In the genomic region with DNA sequence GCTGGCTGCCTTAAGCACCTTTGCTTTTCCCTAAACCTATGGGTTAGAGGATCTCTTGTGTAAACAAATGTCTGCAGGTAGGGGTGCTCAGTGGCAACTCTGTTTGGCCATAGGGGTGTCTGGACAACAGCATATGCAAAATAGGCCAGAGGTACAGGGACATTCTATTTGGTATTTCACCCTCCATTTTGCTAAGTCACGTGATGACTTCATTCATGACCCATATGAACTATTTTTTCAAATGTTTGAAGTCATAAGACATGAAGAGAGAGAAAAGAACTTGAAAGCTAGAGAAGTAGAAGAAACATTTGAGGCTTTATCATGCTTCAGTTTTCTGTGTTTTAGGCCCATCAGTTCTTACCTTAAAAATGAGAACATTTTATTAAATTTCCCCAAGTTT, we compare ENCODE assay signal across 2 cellular contexts.
TF ChIP-seq lines count a peak whose summit lies in the region.

No MANE protein-coding gene starts in this region.

TF ChIP-seq in HepG2, 621 proteins besides CTCF, POLR2A, EP300 and RAD21:
- TF ChIP-seq, protein P1, sequence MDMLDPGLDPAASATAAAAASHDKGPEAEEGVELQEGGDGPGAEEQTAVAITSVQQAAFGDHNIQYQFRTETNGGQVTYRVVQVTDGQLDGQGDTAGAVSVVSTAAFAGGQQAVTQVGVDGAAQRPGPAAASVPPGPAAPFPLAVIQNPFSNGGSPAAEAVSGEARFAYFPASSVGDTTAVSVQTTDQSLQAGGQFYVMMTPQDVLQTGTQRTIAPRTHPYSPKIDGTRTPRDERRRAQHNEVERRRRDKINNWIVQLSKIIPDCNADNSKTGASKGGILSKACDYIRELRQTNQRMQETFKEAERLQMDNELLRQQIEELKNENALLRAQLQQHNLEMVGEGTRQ (IDR thresholded peaks at IDR 0.05; ENCODE audit: low read depth, low read length), result 0 out of 2 replicates have a peak, but pooled peaks have one; percentile 9
- TF ChIP-seq, protein P1 (CRISPR knock-in tag; IDR thresholded peaks at IDR 0.05; ENCODE audit: borderline replicate concordance), result no peak
- TF ChIP-seq RAD51 (IDR thresholded peaks at IDR 0.05; ENCODE audit: borderline replicate concordance), result peak; percentile 73; the same call in 1 of the 2 replicates
- no peak for TF ChIP-seq KLF13 (CRISPR knock-in tag; IDR thresholded peaks at IDR 0.05)
- no peak for TF ChIP-seq TEAD2 (CRISPR knock-in tag; IDR thresholded peaks at IDR 0.05)
- no peak for TF ChIP-seq ZNF367 (CRISPR knock-in tag; IDR thresholded peaks at IDR 0.05; ENCODE audit: borderline replicate concordance)
- TF ChIP-seq ATF7-NPFF (CRISPR knock-in tag; IDR thresholded peaks at IDR 0.05; ENCODE audit: low read depth), result no peak
- no peak for TF ChIP-seq CHD2 (IDR thresholded peaks at IDR 0.05; ENCODE audit: low read depth, low read length)

TF ChIP-seq in K562, 482 proteins besides CTCF, POLR2A, EP300 and RAD21:
- TF ChIP-seq, protein P2, sequence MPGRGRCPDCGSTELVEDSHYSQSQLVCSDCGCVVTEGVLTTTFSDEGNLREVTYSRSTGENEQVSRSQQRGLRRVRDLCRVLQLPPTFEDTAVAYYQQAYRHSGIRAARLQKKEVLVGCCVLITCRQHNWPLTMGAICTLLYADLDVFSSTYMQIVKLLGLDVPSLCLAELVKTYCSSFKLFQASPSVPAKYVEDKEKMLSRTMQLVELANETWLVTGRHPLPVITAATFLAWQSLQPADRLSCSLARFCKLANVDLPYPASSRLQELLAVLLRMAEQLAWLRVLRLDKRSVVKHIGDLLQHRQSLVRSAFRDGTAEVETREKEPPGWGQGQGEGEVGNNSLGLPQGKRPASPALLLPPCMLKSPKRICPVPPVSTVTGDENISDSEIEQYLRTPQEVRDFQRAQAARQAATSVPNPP (IDR thresholded peaks at IDR 0.05; ENCODE audit: borderline replicate concordance, insufficient read depth, insufficient read length), result no peak
- TF ChIP-seq XRCC3 (IDR thresholded peaks at IDR 0.05) (no peak), RAD51 (IDR thresholded peaks at IDR 0.05; ENCODE audit: borderline replicate concordance, low read depth) (peak; percentile 51; the same call in 1 of the 2 replicates), RBM22 (IDR thresholded peaks at IDR 0.05; ENCODE audit: low read depth, low read length, poor library complexity, severe bottlenecking) (no peak), TGIF2 (CRISPR knock-in tag; IDR thresholded peaks at IDR 0.05) (no peak), U2AF1 (optimal IDR thresholded peaks at IDR 0.05; ENCODE audit: low read depth, low read length) (no peak), ZNF134 (CRISPR knock-in tag; conservative IDR thresholded peaks at IDR 0.05) (no peak), ZNF408 (CRISPR knock-in tag; IDR thresholded peaks at IDR 0.05; ENCODE audit: low read depth) (no peak), FOXP1 (CRISPR knock-in tag; IDR thresholded peaks at IDR 0.05) (no peak), PHF21A (IDR thresholded peaks at IDR 0.05; ENCODE audit: borderline replicate concordance, low read depth) (no peak), RCOR1 (IDR thresholded peaks at IDR 0.05; ENCODE audit: borderline replicate concordance in 1 of 2, low read depth in 2 of 2, low read length in 2 of 2) (no peak), ETS2 (tag; IDR thresholded peaks at IDR 0.05; ENCODE audit: borderline replicate concordance, poor library complexity, severe bottlenecking) (no peak), CBX8 (IDR thresholded peaks at IDR 0.05; ENCODE audit: borderline replicate concordance, extremely low read depth, low read depth, low read length, poor library complexity, severe bottlenecking) (no peak), ZNF133 (CRISPR knock-in tag; IDR thresholded peaks at IDR 0.05) (no peak), MYC (IDR thresholded peaks at IDR 0.05; ENCODE audit: low read depth, low read length) (no peak), MYC (CRISPR knock-in tag; IDR thresholded peaks at IDR 0.05; ENCODE audit: borderline replicate concordance, low read depth) (no peak)
- TF ChIP-seq, protein P3, sequence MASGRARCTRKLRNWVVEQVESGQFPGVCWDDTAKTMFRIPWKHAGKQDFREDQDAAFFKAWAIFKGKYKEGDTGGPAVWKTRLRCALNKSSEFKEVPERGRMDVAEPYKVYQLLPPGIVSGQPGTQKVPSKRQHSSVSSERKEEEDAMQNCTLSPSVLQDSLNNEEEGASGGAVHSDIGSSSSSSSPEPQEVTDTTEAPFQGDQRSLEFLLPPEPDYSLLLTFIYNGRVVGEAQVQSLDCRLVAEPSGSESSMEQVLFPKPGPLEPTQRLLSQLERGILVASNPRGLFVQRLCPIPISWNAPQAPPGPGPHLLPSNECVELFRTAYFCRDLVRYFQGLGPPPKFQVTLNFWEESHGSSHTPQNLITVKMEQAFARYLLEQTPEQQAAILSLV (tag; IDR thresholded peaks at IDR 0.05), result no peak
- TF ChIP-seq, protein P4, sequence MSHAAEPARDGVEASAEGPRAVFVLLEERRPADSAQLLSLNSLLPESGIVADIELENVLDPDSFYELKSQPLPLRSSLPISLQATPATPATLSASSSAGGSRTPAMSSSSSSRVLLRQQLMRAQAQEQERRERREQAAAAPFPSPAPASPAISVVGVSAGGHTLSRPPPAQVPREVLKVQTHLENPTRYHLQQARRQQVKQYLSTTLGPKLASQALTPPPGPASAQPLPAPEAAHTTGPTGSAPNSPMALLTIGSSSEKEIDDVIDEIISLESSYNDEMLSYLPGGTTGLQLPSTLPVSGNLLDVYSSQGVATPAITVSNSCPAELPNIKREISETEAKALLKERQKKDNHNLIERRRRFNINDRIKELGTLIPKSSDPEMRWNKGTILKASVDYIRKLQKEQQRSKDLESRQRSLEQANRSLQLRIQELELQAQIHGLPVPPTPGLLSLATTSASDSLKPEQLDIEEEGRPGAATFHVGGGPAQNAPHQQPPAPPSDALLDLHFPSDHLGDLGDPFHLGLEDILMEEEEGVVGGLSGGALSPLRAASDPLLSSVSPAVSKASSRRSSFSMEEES (CRISPR knock-in tag; IDR thresholded peaks at IDR 0.05), result peak; percentile 77
